ENCODE assay signal across 8 cellular contexts in genomic region chr12:57213068-57213715, GRCh38. TPM values are rescaled to one million over a fixed set of nuclear protein-coding genes. Genes with fewer than 3 reads are reported as not detected.
A peak's percentile ranks its signal among the peaks of the same experiment; 100 is the strongest.
DNase-seq lines count a peak whose midpoint lies in the region; ATAC-seq, FAIRE-seq and TF ChIP-seq lines count a peak whose summit lies in the region.

No MANE protein-coding gene starts in this region.

- no peaks in the 10 kb centered on the region for H3K36me3 Mint-ChIP-seq in activated naive CD4-positive, alpha-beta T cell treated with anti-CD3 and anti-CD28 coated beads, Interleukin-2, amount 50 U/mL, for 72 hours

- peak; percentile 62 to 78 for ATAC-seq in activated naive CD4-positive, alpha-beta T cell treated with anti-CD3 and anti-CD28 coated beads, Interleukin-2, amount 50 U/mL, for 72 hours

- intact Hi-C loops in posterior cingulate gyrus (cut with DNase I): loop anchor here (1.0 kb wide), 2 partner anchors 26 to 30 kb away; no protein-coding TSS in a partner anchor

- DNase-seq in AG10803 (ENCODE audit: low read depth): peak; percentile 86
- DNase-seq in GM19240 (ENCODE audit: insufficient read length, low spot score): peak; percentile 99
- peak; percentile 70 for DNase-seq in NCI-H1105 (lab: John Stamatoyannopoulos, UW)
- peak; percentile 62 to 83 for DNase-seq in SW 1271 (lab: John Stamatoyannopoulos, UW)
- peak; percentile 82 to 87 for DNase-seq in activated naive CD4-positive, alpha-beta T cell treated with anti-CD3 and anti-CD28 coated beads, Interleukin-2, amount 50 U/mL, for 72 hours (ENCODE audit: low spot score in 2 of 2)
- DNase-seq in glomerular visceral epithelial cell (ENCODE audit: extremely low spot score): peak; percentile 84
- DNase-seq in posterior cingulate gyrus: peak; percentile 84 to 98 (median 89)
- peak; percentile 95 for DNase-seq in urothelium cell line (ENCODE audit: low spot score)

- peak; percentile 74 for FAIRE-seq in urothelium cell line (lab: Jason Lieb, UNC)

- TF ChIP-seq CTCF in AG10803 (conservative IDR thresholded peaks at IDR 0.05; ENCODE audit: low read length): peak; percentile 88

- no peaks in the 10 kb centered on the region for H3K9me3 Mint-ChIP-seq in activated naive CD4-positive, alpha-beta T cell treated with anti-CD3 and anti-CD28 coated beads, Interleukin-2, amount 50 U/mL, for 72 hours

- H3K27ac Mint-ChIP-seq in activated naive CD4-positive, alpha-beta T cell treated with anti-CD3 and anti-CD28 coated beads, Interleukin-2, amount 50 U/mL, for 72 hours: no peak overlapping the region

- no peak overlapping the region for H3K4me3 ChIP-seq in AG10803 (ENCODE audit: low read length)

RNA-seq across cellular contexts. Expression of gene NXPH4, which starts 3.4 kb away (rescaled TPM):
- total RNA-seq in activated naive CD4-positive, alpha-beta T cell treated with anti-CD3 and anti-CD28 coated beads, Interleukin-2, amount 50 U/mL, for 72 hours: under 1 TPM; 0.11 to 0.54 TPM

RNA-seq across cellular contexts. Expression of gene SHMT2, which starts 16.3 kb away (rescaled TPM):
- 100 to 1,000 TPM; 360 to 376 TPM for total RNA-seq in activated naive CD4-positive, alpha-beta T cell treated with anti-CD3 and anti-CD28 coated beads, Interleukin-2, amount 50 U/mL, for 72 hours

RNA-seq across cellular contexts. Expression of gene STAC3, which starts 37.8 kb away (rescaled TPM):
- total RNA-seq in activated naive CD4-positive, alpha-beta T cell treated with anti-CD3 and anti-CD28 coated beads, Interleukin-2, amount 50 U/mL, for 72 hours: 1 to 10 TPM; 2.8 to 5.4 TPM
